ENCODE assay signal across 17 cellular contexts in the genomic region with DNA sequence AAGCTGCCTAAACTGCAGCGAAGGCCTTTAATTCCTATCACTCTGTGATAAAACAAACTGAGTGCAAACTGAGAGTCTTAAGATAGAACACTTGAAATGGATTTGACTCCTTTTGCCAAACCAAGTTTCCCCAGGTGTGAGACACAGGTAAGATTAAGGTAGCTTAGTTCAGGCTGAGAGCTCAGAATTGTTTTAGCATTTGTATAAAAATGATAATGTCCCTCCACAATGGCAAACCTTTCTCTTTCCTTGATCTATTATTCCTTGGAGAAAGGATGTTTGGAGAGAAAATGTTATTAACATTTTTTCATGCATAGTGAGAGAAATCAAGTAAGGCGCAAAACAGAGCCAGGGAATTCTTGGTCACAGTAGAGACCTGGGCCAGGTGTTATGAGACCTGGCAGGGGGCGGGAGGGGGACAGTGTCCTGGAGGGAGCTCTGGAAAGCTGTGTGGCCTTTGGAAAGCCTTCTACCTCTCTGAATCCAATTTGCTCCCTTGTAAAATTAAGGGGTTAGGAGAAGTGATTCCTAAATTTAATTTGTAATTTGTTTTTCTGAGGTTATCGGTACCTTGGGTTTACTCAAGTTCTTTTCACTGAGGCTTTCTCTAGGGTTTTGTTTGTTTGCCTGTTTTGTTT.
"Had no signal": no experiment of that assay in that cellular context is flagged by ENCODE, and none has a peak within 500 bp of the region (broad histone marks: within the 10 kb centered on the region; RNA-seq: fewer than 3 reads in every experiment).

No MANE protein-coding gene starts in this region.

- DNase-seq: activated CD4-positive, alpha-beta memory T cell treated with anti-CD3 and anti-CD28 coated beads for 36 hours; activated CD4-positive, CD25-positive, alpha-beta regulatory T cell; activated CD8-positive, alpha-beta memory T cell treated with anti-CD3 and anti-CD28 coated beads for 24 hours; activated gamma-delta T cell; activated naive CD4-positive, alpha-beta T cell treated with anti-CD3 and anti-CD28 coated beads for 36 hours; activated T-cell treated with anti-CD3 and anti-CD28 coated beads, Interleukin-2, amount 50 U/mL, for 4 hours; NCI-H1048; NCI-H446; NCI-H524; NCI-H774; SIG-M5; T-helper 17 cell; T1000 had no signal

- H3K4me3 Mint-ChIP-seq: activated CD4-positive, alpha-beta memory T cell treated with anti-CD3 and anti-CD28 coated beads for 36 hours; activated CD4-positive, alpha-beta T cell treated with anti-CD3 and anti-CD28 coated beads, Interleukin-2, amount 10 ng/mL, durations not matched to agents 7 days and 5 days; activated naive CD4-positive, alpha-beta T cell treated with anti-CD3 and anti-CD28 coated beads for 36 hours; activated T-cell treated with anti-CD3 and anti-CD28 coated beads, Interleukin-2, amount 50 U/mL, for 4 hours; brain; T-helper 17 cell had no signal

- H3K36me3 Mint-ChIP-seq: activated CD4-positive, alpha-beta memory T cell treated with anti-CD3 and anti-CD28 coated beads for 36 hours; brain had no signal

- H3K27ac Mint-ChIP-seq: activated CD4-positive, alpha-beta memory T cell treated with anti-CD3 and anti-CD28 coated beads for 36 hours; activated CD4-positive, alpha-beta T cell treated with anti-CD3 and anti-CD28 coated beads, Interleukin-2, amount 10 ng/mL, durations not matched to agents 7 days and 5 days; activated naive CD8-positive, alpha-beta T cell; T-helper 17 cell had no signal

- ATAC-seq: activated T-cell treated with anti-CD3 and anti-CD28 coated beads, Interleukin-2, amount 50 U/mL, for 4 hours; T-helper 17 cell had no signal

- H3K4me1 Mint-ChIP-seq: T-helper 17 cell had no signal

- H3K27me3 Mint-ChIP-seq: activated CD4-positive, alpha-beta memory T cell treated with anti-CD3 and anti-CD28 coated beads for 36 hours; activated CD4-positive, alpha-beta T cell treated with anti-CD3 and anti-CD28 coated beads, Interleukin-2, amount 10 ng/mL, durations not matched to agents 7 days and 5 days; activated naive CD8-positive, alpha-beta T cell; central memory CD8-positive, alpha-beta T cell; T-helper 17 cell had no signal
